8 cellular contexts compared by ENCODE assay signal in the genomic region with DNA sequence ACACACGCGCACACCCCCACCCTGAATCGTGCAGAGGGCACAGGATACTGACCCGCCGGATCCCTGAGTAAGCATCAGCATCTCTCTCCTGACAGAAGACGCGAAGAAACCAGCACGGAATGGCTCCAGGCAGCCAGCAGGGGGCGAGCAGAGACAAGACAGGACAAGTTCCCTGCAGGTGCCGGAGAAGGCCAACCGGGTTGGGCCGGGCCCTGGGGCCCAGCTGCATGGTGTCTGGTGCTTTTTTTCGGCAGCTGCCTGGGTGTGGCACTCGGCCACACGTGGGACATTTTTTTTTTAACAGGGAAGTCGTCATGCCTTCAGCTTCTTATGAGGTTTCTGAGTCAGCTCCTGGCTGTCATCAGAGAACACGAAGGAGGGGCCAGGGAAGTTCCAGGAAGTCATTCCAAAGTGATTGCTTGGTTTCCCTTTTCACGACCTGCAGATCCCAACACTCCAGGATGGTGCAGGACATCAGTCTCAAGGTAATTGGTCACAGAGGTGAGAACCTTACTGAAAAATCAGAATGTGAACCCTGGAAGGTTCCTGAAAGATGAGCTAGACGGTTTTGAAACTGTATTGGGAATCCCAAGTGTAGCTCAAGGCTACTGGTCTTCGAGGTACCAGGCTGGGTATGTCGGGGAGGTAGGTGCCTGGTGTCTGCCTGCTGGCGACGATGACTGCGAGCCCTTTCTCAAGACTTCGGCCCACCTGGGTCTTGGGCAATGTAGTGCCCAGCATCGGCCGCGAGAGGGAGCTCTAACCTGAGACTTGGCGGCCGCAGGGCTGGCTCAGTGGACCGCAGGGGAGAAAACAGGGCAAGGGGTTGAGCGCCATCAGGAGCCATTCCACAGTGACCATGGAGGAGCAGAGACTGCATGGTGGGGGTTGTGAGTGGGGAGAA.
A peak's percentile ranks its signal among the peaks of the same experiment; 100 is the strongest.
DNase-seq lines count a peak whose midpoint lies in the region; ATAC-seq and TF ChIP-seq lines count a peak whose summit lies in the region.

No MANE protein-coding gene starts in this region.

- H3K9me3 ChIP-seq in heart left ventricle, result no peaks in the 10 kb centered on the region

- no peaks in the 10 kb centered on the region for H3K9me3 Mint-ChIP-seq in type B pancreatic cell

- peaks cover 0 to 30% (median 26%) of the 10 kb centered on the region in 12 donors for H3K4me1 ChIP-seq in heart left ventricle

- peak overlapping the region in 4 of 12 donors; percentile 4 to 33 (median 16) for H3K4me3 ChIP-seq in heart left ventricle

- TF ChIP-seq POLR2A in heart left ventricle (IDR thresholded peaks at IDR 0.05), result no peak

- H3K27ac ChIP-seq in heart left ventricle, result peak overlapping the region in 6 of 12 donors; percentile 7 to 62 (median 40)

- H3K27me3 ChIP-seq in heart left ventricle, result no peaks in the 10 kb centered on the region

- intact Hi-C loops in heart left ventricle (cut with DNase I) (loop anchor here (1.0 to 10.0 kb wide), 15 partner anchors 37 to 505 kb away; no protein-coding TSS in a partner anchor), posterior vena cava (cut with DNase I) (loop anchor here (5.0 to 10.0 kb wide), 3 partner anchors 475 to 505 kb away; no protein-coding TSS in a partner anchor)

- H3K36me3 Mint-ChIP-seq in type B pancreatic cell, result no peaks in the 10 kb centered on the region

- 2 to 4% (median 4%) methylated on average over 23 to 32 of the region's 32 CpGs for WGBS in heart left ventricle, 4 donors

- H3K36me3 ChIP-seq in heart left ventricle, result no peaks in the 10 kb centered on the region

- TF ChIP-seq CTCF in heart left ventricle (IDR thresholded peaks at IDR 0.05), result peak; percentile 67 to 97 (median 96)
- TF ChIP-seq CTCF in type B pancreatic cell (conservative IDR thresholded peaks at IDR 0.05), result peak; percentile 90

- H3K27ac Mint-ChIP-seq in type B pancreatic cell, result peak overlapping the region; percentile 100

- DNase-seq in DMS79 treated with DMSO at 0.1 percent for 48 hours (lab: John Stamatoyannopoulos, UW) (peak; percentile 88), HCEC 1CT (peak; percentile 97), NCI-H1105 treated with DMSO at 0.1 percent for 48 hours (lab: John Stamatoyannopoulos, UW) (peak; percentile 80), SW480 (ENCODE audit: low spot score) (peak; percentile 99), heart left ventricle (peak; percentile 89 to 93 (median 92)), posterior vena cava (ENCODE audit: low spot score) (peak; percentile 96), type B pancreatic cell (ENCODE audit: extremely low spot score, unreplicated experiment) (peak; percentile 88)
- peak; percentile 51 for DNase-seq in activated naive CD8-positive, alpha-beta T cell treated with anti-CD3 and anti-CD28 coated beads, Interleukin-2, amount 50 U/mL, for 16 hours (ENCODE audit: low read depth, low spot score)

- ATAC-seq in heart left ventricle, result peak; percentile 55 to 81 (median 67)

- peaks cover 55% of the 10 kb centered on the region for H3K27me3 Mint-ChIP-seq in type B pancreatic cell

- H3K4me1 Mint-ChIP-seq in type B pancreatic cell (ENCODE audit: unreplicated experiment), result peaks cover 22% of the 10 kb centered on the region

- H3K4me3 Mint-ChIP-seq in type B pancreatic cell, result peak overlapping the region; percentile 84
